In genomic region chr5:33608476-33609026, GRCh38 we compare ENCODE assay signal across 2 cellular contexts.
TF ChIP-seq lines count a peak whose summit lies in the region.

No MANE protein-coding gene starts in this region.

TF ChIP-seq in IMR-90, 13 proteins besides CTCF, POLR2A, EP300 and RAD21:
- TF ChIP-seq MXI1 (IDR thresholded peaks at IDR 0.05; ENCODE audit: borderline replicate concordance, low read depth, low read length), result no peak
- TF ChIP-seq CEBPB (IDR thresholded peaks at IDR 0.05; ENCODE audit: low read depth, low read length), result no peak
- TF ChIP-seq CHD1 (IDR thresholded peaks at IDR 0.05; ENCODE audit: low read depth, low read length), result no peak
- no peak for TF ChIP-seq MAFK (IDR thresholded peaks at IDR 0.05; ENCODE audit: low read depth, low read length)
- no peak for TF ChIP-seq MAZ (IDR thresholded peaks at IDR 0.05; ENCODE audit: borderline replicate concordance, low read depth, low read length)
- TF ChIP-seq RCOR1 (IDR thresholded peaks at IDR 0.05; ENCODE audit: insufficient replicate concordance, low read length), result no peak
- TF ChIP-seq, protein P1, sequence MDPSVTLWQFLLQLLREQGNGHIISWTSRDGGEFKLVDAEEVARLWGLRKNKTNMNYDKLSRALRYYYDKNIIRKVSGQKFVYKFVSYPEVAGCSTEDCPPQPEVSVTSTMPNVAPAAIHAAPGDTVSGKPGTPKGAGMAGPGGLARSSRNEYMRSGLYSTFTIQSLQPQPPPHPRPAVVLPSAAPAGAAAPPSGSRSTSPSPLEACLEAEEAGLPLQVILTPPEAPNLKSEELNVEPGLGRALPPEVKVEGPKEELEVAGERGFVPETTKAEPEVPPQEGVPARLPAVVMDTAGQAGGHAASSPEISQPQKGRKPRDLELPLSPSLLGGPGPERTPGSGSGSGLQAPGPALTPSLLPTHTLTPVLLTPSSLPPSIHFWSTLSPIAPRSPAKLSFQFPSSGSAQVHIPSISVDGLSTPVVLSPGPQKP (IDR thresholded peaks at IDR 0.05; ENCODE audit: borderline replicate concordance, low read depth, low read length), result no peak
- no peak for TF ChIP-seq SMC3 (IDR thresholded peaks at IDR 0.05; ENCODE audit: low read depth, low read length)
- no peak for TF ChIP-seq NFE2L2 (IDR thresholded peaks at IDR 0.05; ENCODE audit: low read depth, low read length)
- no peak for TF ChIP-seq BHLHE40 (IDR thresholded peaks at IDR 0.05; ENCODE audit: low read depth, low read length)
- no peak for TF ChIP-seq FOS (IDR thresholded peaks at IDR 0.05; ENCODE audit: low read depth, low read length)
- no peak for TF ChIP-seq RFX5 (IDR thresholded peaks at IDR 0.05; ENCODE audit: low read depth, low read length)
- no peak for TF ChIP-seq USF2 (IDR thresholded peaks at IDR 0.05; ENCODE audit: low read depth, low read length)

TF ChIP-seq in GM12878, 131 proteins besides CTCF, POLR2A, EP300 and RAD21:
- TF ChIP-seq SPI1 (IDR thresholded peaks at IDR 0.05; ENCODE audit: borderline replicate concordance, insufficient read depth, low read depth, low read length), result peak; percentile 19; the same call in 1 of the 2 replicates
- TF ChIP-seq, protein P2, sequence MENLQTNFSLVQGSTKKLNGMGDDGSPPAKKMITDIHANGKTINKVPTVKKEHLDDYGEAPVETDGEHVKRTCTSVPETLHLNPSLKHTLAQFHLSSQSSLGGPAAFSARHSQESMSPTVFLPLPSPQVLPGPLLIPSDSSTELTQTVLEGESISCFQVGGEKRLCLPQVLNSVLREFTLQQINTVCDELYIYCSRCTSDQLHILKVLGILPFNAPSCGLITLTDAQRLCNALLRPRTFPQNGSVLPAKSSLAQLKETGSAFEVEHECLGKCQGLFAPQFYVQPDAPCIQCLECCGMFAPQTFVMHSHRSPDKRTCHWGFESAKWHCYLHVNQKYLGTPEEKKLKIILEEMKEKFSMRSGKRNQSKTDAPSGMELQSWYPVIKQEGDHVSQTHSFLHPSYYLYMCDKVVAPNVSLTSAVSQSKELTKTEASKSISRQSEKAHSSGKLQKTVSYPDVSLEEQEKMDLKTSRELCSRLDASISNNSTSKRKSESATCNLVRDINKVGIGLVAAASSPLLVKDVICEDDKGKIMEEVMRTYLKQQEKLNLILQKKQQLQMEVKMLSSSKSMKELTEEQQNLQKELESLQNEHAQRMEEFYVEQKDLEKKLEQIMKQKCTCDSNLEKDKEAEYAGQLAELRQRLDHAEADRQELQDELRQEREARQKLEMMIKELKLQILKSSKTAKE (IDR thresholded peaks at IDR 0.05; ENCODE audit: low read depth, poor library complexity, severe bottlenecking), result no peak
- TF ChIP-seq RUNX3 (IDR thresholded peaks at IDR 0.05; ENCODE audit: low read length), result no peak
- no peak for TF ChIP-seq CUX1 (IDR thresholded peaks at IDR 0.05; ENCODE audit: insufficient replicate concordance, low read depth, low read length)
